Comparison of ENCODE assay signal across 8 cellular contexts in genomic region chr11:106076421-106076922, GRCh38. TPM values are rescaled to one million over a fixed set of nuclear protein-coding genes. Genes with fewer than 3 reads are reported as not detected.
A peak's percentile ranks its signal among the peaks of the same experiment; 100 is the strongest.
DNase-seq lines count a peak whose midpoint lies in the region.

No MANE protein-coding gene starts in this region.

- no peaks in the 10 kb centered on the region for H3K27me3 ChIP-seq in HUES64 (ENCODE audit: insufficient read depth, low read length)

- H3K27ac ChIP-seq in HUES64 (ENCODE audit: low read depth, low read length) = peak overlapping the region; percentile 78

- H3K27me3 Mint-ChIP-seq in activated naive CD8-positive, alpha-beta T cell treated with anti-CD3 and anti-CD28 coated beads for 36 hours = no peaks in the 10 kb centered on the region
- peaks cover 9 to 11% (median 10%) of the 10 kb centered on the region in 3 donors for H3K27me3 Mint-ChIP-seq in immature natural killer cell (ENCODE audit: low read depth in 3 of 3)
- no peaks in the 10 kb centered on the region for H3K27me3 Mint-ChIP-seq in stimulated activated naive CD8-positive, alpha-beta T cell treated with anti-CD3 and anti-CD28 coated beads, Interleukin-15, Interleukin-2, amounts not matched to agents 100 ng/mL and 50 ng/mL, for 24 hours

- peak overlapping the region; percentile 68 for H3K4me3 ChIP-seq in HUES64 (ENCODE audit: low read length)

- peak overlapping the region; percentile 92 for H3K27ac Mint-ChIP-seq in activated naive CD8-positive, alpha-beta T cell treated with anti-CD3 and anti-CD28 coated beads for 36 hours
- H3K27ac Mint-ChIP-seq in immature natural killer cell = peak overlapping the region; percentile 92 to 99 (median 99)
- peak overlapping the region; percentile 89 for H3K27ac Mint-ChIP-seq in stimulated activated naive CD8-positive, alpha-beta T cell treated with anti-CD3 and anti-CD28 coated beads, Interleukin-15, Interleukin-2, amounts not matched to agents 100 ng/mL and 50 ng/mL, for 24 hours

- H3K36me3 Mint-ChIP-seq in activated naive CD8-positive, alpha-beta T cell treated with anti-CD3 and anti-CD28 coated beads for 36 hours = peaks cover 21% of the 10 kb centered on the region
- H3K36me3 Mint-ChIP-seq in immature natural killer cell = peaks cover 0 to 21% (median 7%) of the 10 kb centered on the region in 3 donors
- H3K36me3 Mint-ChIP-seq in stimulated activated naive CD8-positive, alpha-beta T cell treated with anti-CD3 and anti-CD28 coated beads, Interleukin-15, Interleukin-2, amounts not matched to agents 100 ng/mL and 50 ng/mL, for 24 hours (ENCODE audit: low read depth) = peaks cover 27% of the 10 kb centered on the region

- peaks cover 37% of the 10 kb centered on the region for H3K4me1 Mint-ChIP-seq in activated naive CD8-positive, alpha-beta T cell treated with anti-CD3 and anti-CD28 coated beads for 36 hours
- peaks cover 42 to 62% of the 10 kb centered on the region in 2 donors for H3K4me1 Mint-ChIP-seq in immature natural killer cell
- H3K4me1 Mint-ChIP-seq in stimulated activated naive CD8-positive, alpha-beta T cell treated with anti-CD3 and anti-CD28 coated beads, Interleukin-15, Interleukin-2, amounts not matched to agents 100 ng/mL and 50 ng/mL, for 24 hours (ENCODE audit: low read depth) = peaks cover 53% of the 10 kb centered on the region

- no peaks in the 10 kb centered on the region for H3K9me3 ChIP-seq in HUES64 (ENCODE audit: insufficient read depth, low read depth, low read length)

- peak overlapping the region; percentile 48 for H3K9ac ChIP-seq in HUES64 (ENCODE audit: low read depth, low read length)

- peak overlapping the region; percentile 95 for H3K4me3 Mint-ChIP-seq in activated naive CD8-positive, alpha-beta T cell treated with anti-CD3 and anti-CD28 coated beads for 36 hours
- peak overlapping the region; percentile 98 to 99 (median 99) for H3K4me3 Mint-ChIP-seq in immature natural killer cell
- H3K4me3 Mint-ChIP-seq in stimulated activated naive CD8-positive, alpha-beta T cell treated with anti-CD3 and anti-CD28 coated beads, Interleukin-15, Interleukin-2, amounts not matched to agents 100 ng/mL and 50 ng/mL, for 24 hours = peak overlapping the region; percentile 97

- peak; percentile 2 for DNase-seq in EL
- DNase-seq in activated naive CD8-positive, alpha-beta T cell treated with anti-CD3 and anti-CD28 coated beads for 36 hours = no peak
- no peak for DNase-seq in immature natural killer cell
- DNase-seq in GM19240 (ENCODE audit: insufficient read length, low spot score) = no peak
- DNase-seq in retina = no peak
- DNase-seq in HPDE6-E6E7 (ENCODE audit: extremely low spot score) = no peak

- H3K36me3 ChIP-seq in HUES64 (ENCODE audit: insufficient read depth, low read length) = peaks cover 21% of the 10 kb centered on the region

- peaks cover 14% of the 10 kb centered on the region; the same call in 1 of the 2 replicates for H3K4me1 ChIP-seq in HUES64 (ENCODE audit: insufficient read depth, low read length)

- H3K9me3 Mint-ChIP-seq in activated naive CD8-positive, alpha-beta T cell treated with anti-CD3 and anti-CD28 coated beads for 36 hours = no peaks in the 10 kb centered on the region
- no peaks in the 10 kb centered on the region for H3K9me3 Mint-ChIP-seq in immature natural killer cell
- H3K9me3 Mint-ChIP-seq in stimulated activated naive CD8-positive, alpha-beta T cell treated with anti-CD3 and anti-CD28 coated beads, Interleukin-15, Interleukin-2, amounts not matched to agents 100 ng/mL and 50 ng/mL, for 24 hours = no peaks in the 10 kb centered on the region

- 5% methylated on average over 14 of the region's 14 CpGs for WGBS in HUES64

RNA-seq across cellular contexts. Expression of gene KBTBD3, which starts 0.7 kb away (rescaled TPM):
- 3.7 TPM for polyA plus RNA-seq in HUES64 (2013, experiment 1 of 2)
- polyA plus RNA-seq in HUES64 (2013, experiment 2 of 2) = 5.0 TPM
- 1 to 10 TPM; 4.8 to 6.4 TPM for total RNA-seq in activated naive CD8-positive, alpha-beta T cell treated with anti-CD3 and anti-CD28 coated beads for 36 hours
- 10 to 100 TPM in 2 of 3 donors, 1 to 10 TPM in 1; 8.5 to 15.5 (median 11.7) TPM for polyA plus RNA-seq in immature natural killer cell

RNA-seq across cellular contexts. Expression of gene AASDHPPT, which starts 1.0 kb away (rescaled TPM):
- 34.6 TPM for polyA plus RNA-seq in HUES64 (2013, experiment 1 of 2)
- 39.8 TPM for polyA plus RNA-seq in HUES64 (2013, experiment 2 of 2)
- 10 to 100 TPM; 58.5 to 60.4 TPM for total RNA-seq in activated naive CD8-positive, alpha-beta T cell treated with anti-CD3 and anti-CD28 coated beads for 36 hours
- polyA plus RNA-seq in immature natural killer cell = 10 to 100 TPM; 25.0 to 64.1 (median 36.1) TPM

RNA-seq across cellular contexts. Expression of gene MSANTD4, which starts 54.4 kb away (rescaled TPM):
- polyA plus RNA-seq in HUES64 (2013, experiment 1 of 2) = 14.8 TPM
- 16.1 TPM for polyA plus RNA-seq in HUES64 (2013, experiment 2 of 2)
- total RNA-seq in activated naive CD8-positive, alpha-beta T cell treated with anti-CD3 and anti-CD28 coated beads for 36 hours = 10 to 100 TPM; 13.4 to 13.8 TPM
- polyA plus RNA-seq in immature natural killer cell = 1 to 10 TPM in 2 of 3 donors, not detected in 1; 2.8 to 5.9 TPM
